9 cellular contexts compared by ENCODE assay signal in the genomic region with DNA sequence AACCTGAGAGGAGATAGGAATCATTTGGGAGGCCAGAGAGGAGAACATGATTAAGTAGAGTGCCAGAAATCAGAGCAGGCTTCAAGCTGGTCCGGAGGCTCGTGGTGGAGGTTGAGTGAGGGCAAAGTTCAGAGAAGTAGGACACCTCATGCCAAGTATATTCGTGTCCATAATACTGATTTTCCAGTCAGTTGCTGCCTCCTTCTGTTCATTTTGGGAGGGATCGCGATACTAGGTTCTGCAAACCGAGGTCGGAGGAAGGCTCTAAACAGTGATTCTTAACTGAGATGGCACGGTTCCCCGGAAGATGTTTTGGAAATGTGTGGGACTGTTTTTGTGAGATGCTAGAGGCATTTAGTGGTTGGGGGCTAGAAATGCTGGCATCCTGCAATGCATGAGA. TPM values are rescaled to one million over a fixed set of nuclear protein-coding genes. Genes with fewer than 3 reads are reported as not detected.
DNase-seq lines count a peak whose midpoint lies in the region; ATAC-seq, FAIRE-seq and TF ChIP-seq lines count a peak whose summit lies in the region.
"Had no signal": no experiment of that assay in that cellular context is flagged by ENCODE, and none has a peak within 500 bp of the region (broad histone marks: within the 10 kb centered on the region; RNA-seq: fewer than 3 reads in every experiment).

No MANE protein-coding gene starts in this region.

- H3K36me3 ChIP-seq in small intestine (ENCODE audit: control insufficient read depth in 2 of 2, insufficient read depth in 2 of 2, low read length in 2 of 2): no peaks in the 10 kb centered on the region

- H3K27me3 ChIP-seq in foreskin keratinocyte (no peaks in the 10 kb centered on the region), small intestine (ENCODE audit: control insufficient read depth in 2 of 2, insufficient read depth in 2 of 2, low read length in 2 of 2) (no peaks in the 10 kb centered on the region)

- in situ Hi-C loops in KBM-7 (cut with MboI; ENCODE audit: low pct_unique_long_range_greater_than_20kb, low sequenced_read_pairs): no loop called here

- no peaks in the 10 kb centered on the region for H3K4me1 Mint-ChIP-seq in activated B cell treated with CpG ODN at 0.5 μM for 24 hours

- WGBS in small intestine, 3 donors: 6 to 12% (median 11%) methylated on average over 9 of the region's 9 CpGs

- no peaks in the 10 kb centered on the region for H3K9me3 Mint-ChIP-seq in activated B cell treated with CpG ODN at 0.5 μM for 24 hours

- DNase-seq in EL (peak; percentile 6), KBM-7 (peak; percentile 73), activated B cell treated with CpG ODN at 0.5 μM for 24 hours (no peak), foreskin keratinocyte (peak in 1 of 2 donors; percentile 72), small intestine (peak; percentile 86), NCI-H146 (lab: John Stamatoyannopoulos, UW) (no peak), middle frontal gyrus (ENCODE audit: extremely low spot score, low spot score) (no peak), GM03348 (ENCODE audit: low spot score) (no peak)

- peaks cover 15% of the 10 kb centered on the region for H3K27me3 Mint-ChIP-seq in activated B cell treated with CpG ODN at 0.5 μM for 24 hours

- no peak overlapping the region for H3K27ac Mint-ChIP-seq in activated B cell treated with CpG ODN at 0.5 μM for 24 hours

- TF ChIP-seq CTCF in activated B cell treated with CpG ODN at 0.5 μM for 24 hours (IDR thresholded peaks at IDR 0.05): no peak
- TF ChIP-seq CTCF in foreskin keratinocyte (conservative IDR thresholded peaks at IDR 0.05): peak; percentile 82

- CTCF ChIA-PET in activated B cell treated with CpG ODN at 0.5 μM for 24 hours (lab: Charles Lee): interaction anchor here (0.5 to 4.1 kb wide), 5 partner anchors 9 to 96 kb away, joined by 3 to 54 read pairs (median 4); no protein-coding TSS in a partner anchor

- no peak for FAIRE-seq in small intestine (lab: Jason Lieb, UNC)

- H3K9me3 ChIP-seq in small intestine (ENCODE audit: control insufficient read depth, low read depth): no peaks in the 10 kb centered on the region

- ATAC-seq in activated B cell treated with CpG ODN at 0.5 μM for 24 hours (ENCODE audit: low read depth) (peak; percentile 37), foreskin keratinocyte (peak; percentile 42)

- no peak overlapping the region for H3K4me3 Mint-ChIP-seq in activated B cell treated with CpG ODN at 0.5 μM for 24 hours

- POLR2A ChIA-PET in activated B cell treated with CpG ODN at 0.5 μM for 24 hours (lab: Charles Lee): interaction anchor here (0.5 to 0.9 kb wide), 2 partner anchors 33 to 92 kb away, joined by 3 read pairs; no protein-coding TSS in a partner anchor

- intact Hi-C loops in activated B cell treated with CpG ODN at 0.5 μM for 24 hours (cut with micrococcal nuclease): loop anchor here (1.0 kb wide), 3 partner anchors 93 to 197 kb away; no protein-coding TSS in a partner anchor

- H3K4me1 ChIP-seq in foreskin keratinocyte (peaks cover 20% of the 10 kb centered on the region), small intestine (ENCODE audit: control insufficient read depth in 2 of 2, insufficient read depth in 1 of 2, low read depth in 1 of 2, low read length in 1 of 2) (peaks cover 0 to 3% of the 10 kb centered on the region in 2 donors)

- H3K4me3 ChIP-seq in small intestine (ENCODE audit: low read depth in 1 of 2, low read length in 2 of 2): no peak overlapping the region

- H3K27ac ChIP-seq in foreskin keratinocyte (no peak overlapping the region), small intestine (ENCODE audit: low read depth in 1 of 2, low read length in 1 of 2) (no peak overlapping the region)
- H3K27ac ChIP-seq: KMS-11 had no signal

- no peaks in the 10 kb centered on the region for H3K36me3 Mint-ChIP-seq in activated B cell treated with CpG ODN at 0.5 μM for 24 hours (ENCODE audit: low read depth)

RNA-seq across cellular contexts. Expression of gene CD3E, which starts 13.6 kb away (rescaled TPM):
- total RNA-seq in activated B cell treated with CpG ODN at 0.5 μM for 24 hours: 0.59 and 0.95 TPM in 2 replicates
- not detected in 2 replicates for total RNA-seq in foreskin keratinocyte
- not detected in 2 replicates for polyA plus RNA-seq in foreskin keratinocyte
- polyA plus RNA-seq in small intestine: 10 to 100 TPM in 1 of 3 donors, 1 to 10 TPM in 2; 5.9 to 13.8 (median 6.9) TPM

RNA-seq across cellular contexts. Expression of gene MPZL2, which starts 26.8 kb away (rescaled TPM):
- total RNA-seq in activated B cell treated with CpG ODN at 0.5 μM for 24 hours: 0.29 TPM in 1 of 2 replicates, not detected in the other
- 50.1 and 62.0 TPM in 2 replicates for total RNA-seq in foreskin keratinocyte
- polyA plus RNA-seq in foreskin keratinocyte: 25.3 and 34.0 TPM in 2 replicates
- 10 to 100 TPM in 1 of 3 donors, 1 to 10 TPM in 2; 1.6 to 27.5 (median 3.1) TPM for polyA plus RNA-seq in small intestine

RNA-seq across cellular contexts. Expression of gene MPZL3, which starts 38.8 kb away (rescaled TPM):
- 2.9 and 3.7 TPM in 2 replicates for total RNA-seq in activated B cell treated with CpG ODN at 0.5 μM for 24 hours
- total RNA-seq in foreskin keratinocyte: 9.8 and 11.5 TPM in 2 replicates
- 4.2 and 4.3 TPM in 2 replicates for polyA plus RNA-seq in foreskin keratinocyte
- polyA plus RNA-seq in small intestine: 1 to 10 TPM; 3.0 to 4.0 (median 3.9) TPM

RNA-seq across cellular contexts. Expression of gene CD3D, which starts 51.6 kb away (rescaled TPM):
- total RNA-seq in activated B cell treated with CpG ODN at 0.5 μM for 24 hours (1.8 TPM in 1 of 2 replicates, not detected in the other), foreskin keratinocyte (not detected in 2 replicates)
- polyA plus RNA-seq in foreskin keratinocyte (not detected in 2 replicates), small intestine (10 to 100 TPM in 1 of 3 donors, 1 to 10 TPM in 2; 5.4 to 14.6 (median 6.9) TPM)

RNA-seq across cellular contexts. Expression of gene CD3G, which starts 53.2 kb away (rescaled TPM):
- 0.20 TPM in 1 of 2 replicates, not detected in the other for total RNA-seq in activated B cell treated with CpG ODN at 0.5 μM for 24 hours
- total RNA-seq in foreskin keratinocyte: not detected in 2 replicates
- not detected in 2 replicates for polyA plus RNA-seq in foreskin keratinocyte
- 1 to 10 TPM in 2 of 3 donors, under 1 TPM in 1; 0.45 to 7.3 (median 1.1) TPM for polyA plus RNA-seq in small intestine

Comparison
In these comparisons a context has a peak if more than half of its experiments do, and no peak if none do; other contexts are left out.
1. DNase-seq: peak in EL (single experiment), KBM-7 (single experiment) and small intestine (single experiment); none in activated B cell treated with CpG ODN at 0.5 μM for 24 hours (single experiment), NCI-H146 (single experiment), middle frontal gyrus (single experiment) and GM03348 (single experiment).
2. RNA of gene MPZL2, which starts 26.8 kb away (total RNA-seq): 50.1 to 62.0 TPM in foreskin keratinocyte; 0.29 TPM in activated B cell treated with CpG ODN at 0.5 μM for 24 hours; every median in the first group is over 10 times any median in the second.